In genomic region chr4:117429506-117429905, GRCh38 we compare ENCODE assay signal across 21 cellular contexts.
DNase-seq lines count a peak whose midpoint lies in the region; ATAC-seq and TF ChIP-seq lines count a peak whose summit lies in the region.
"Had no signal": no experiment of that assay in that cellular context is flagged by ENCODE, and none has a peak within 500 bp of the region (broad histone marks: within the 10 kb centered on the region; RNA-seq: fewer than 3 reads in every experiment).

No MANE protein-coding gene starts in this region.

- no peak for TF ChIP-seq POLR2A in gastroesophageal sphincter (IDR thresholded peaks at IDR 0.05)

- no peaks in the 10 kb centered on the region for H3K36me3 ChIP-seq in gastroesophageal sphincter
- H3K36me3 ChIP-seq in neuronal stem cell (replicated peaks in 1 of 2; ENCODE audit: control insufficient read depth in 2 of 2, insufficient read depth in 2 of 2, low read length in 2 of 2), result no peaks in the 10 kb centered on the region
- H3K36me3 ChIP-seq in upper lobe of right lung, result no peaks in the 10 kb centered on the region
- H3K36me3 ChIP-seq: BE2C had no signal

- no peak overlapping the region for H2AK5ac ChIP-seq in neuronal stem cell (ENCODE audit: low read depth, low read length)

- H3K9me3 ChIP-seq in gastroesophageal sphincter, result no peaks in the 10 kb centered on the region
- H3K9me3 ChIP-seq in neuronal stem cell (replicated peaks in 1 of 2; ENCODE audit: control insufficient read depth in 2 of 2, insufficient read depth in 1 of 2, low read depth in 1 of 2, low read length in 2 of 2), result peaks cover 0 to 7% of the 10 kb centered on the region in 2 donors
- no peaks in the 10 kb centered on the region for H3K9me3 ChIP-seq in upper lobe of right lung
- H3K9me3 ChIP-seq: BE2C had no signal

- H3K27me3 ChIP-seq in gastroesophageal sphincter (no peaks in the 10 kb centered on the region), neuronal stem cell (ENCODE audit: control insufficient read depth in 3 of 3, insufficient read depth in 3 of 3, low read depth in 1 of 3, low read length in 3 of 3) (no peaks in the 10 kb centered on the region), upper lobe of right lung (no peaks in the 10 kb centered on the region)
- H3K27me3 ChIP-seq: BE2C had no signal

- no peak overlapping the region for H4K91ac ChIP-seq in neuronal stem cell (ENCODE audit: low read depth, low read length, poor library complexity)

- H3K4me1 Mint-ChIP-seq in stimulated activated memory B cell treated with anti-CD40 and anti-IgM and Interleukin-4, amounts not matched to agents 10 μg/mL and 1 μg/mL and 100 μg/mL, for 72 hours, result no peaks in the 10 kb centered on the region
- H3K4me1 Mint-ChIP-seq: CD4-positive, CD25-positive, alpha-beta regulatory T cell; CD8-positive, alpha-beta memory T cell; GM23338 had no signal

- intact Hi-C loops in upper lobe of right lung (cut with DNase I), result no loop called here

- no peak overlapping the region for H2BK120ac ChIP-seq in neuronal stem cell (ENCODE audit: low read depth, low read length)

- H2BK5ac ChIP-seq in neuronal stem cell (ENCODE audit: low read length), result peak overlapping the region; percentile 32

- H3K27ac ChIP-seq in gastroesophageal sphincter (no peak overlapping the region), neuronal stem cell (replicated peaks; ENCODE audit: low read length) (no peak overlapping the region), upper lobe of right lung (no peak overlapping the region)

- no peak overlapping the region for H3K4me3 Mint-ChIP-seq in stimulated activated memory B cell treated with anti-CD40 and anti-IgM and Interleukin-4, amounts not matched to agents 10 μg/mL and 1 μg/mL and 100 μg/mL, for 72 hours
- H3K4me3 Mint-ChIP-seq: CD4-positive, CD25-positive, alpha-beta regulatory T cell; CD8-positive, alpha-beta memory T cell; GM23338; HFFc6 had no signal

- no peak for DNase-seq in neuronal stem cell (ENCODE audit: low spot score)
- no peak for DNase-seq in upper lobe of right lung
- no peak for DNase-seq in NCI-H774 (lab: John Stamatoyannopoulos, UW)
- DNase-seq in pons (ENCODE audit: low spot score), result no peak
- no peak for DNase-seq in NCI-H2081 (lab: John Stamatoyannopoulos, UW)
- DNase-seq: ACHN; BE2C; C1 segment of cervical spinal cord; CD4-positive, CD25-positive, alpha-beta regulatory T cell; CD8-positive, alpha-beta memory T cell; COR-L47; DMS 273 treated with DMSO at 0.1 percent for 48 hours; DND-41; EL; H7; HFFc6 had no signal

- no peak overlapping the region for H2AFZ ChIP-seq in neuronal stem cell (ENCODE audit: low read length)

- no peak overlapping the region for H3K14ac ChIP-seq in neuronal stem cell (ENCODE audit: low read length)

- no peak overlapping the region for H2BK15ac ChIP-seq in neuronal stem cell (ENCODE audit: low read length)

- H3K4me2 ChIP-seq in neuronal stem cell (ENCODE audit: insufficient read depth, low read length, poor library complexity, severe bottlenecking), result no peak overlapping the region
- H3K4me2 ChIP-seq: GM23338 had no signal

- H3K4me3 ChIP-seq in gastroesophageal sphincter (no peak overlapping the region), neuronal stem cell (ENCODE audit: low read length in 2 of 2) (no peak overlapping the region), upper lobe of right lung (no peak overlapping the region)
- H3K4me3 ChIP-seq: GM12878, GM23338 had no signal

- peak; percentile 28 for ATAC-seq in gastroesophageal sphincter
- ATAC-seq in stimulated activated memory B cell treated with anti-CD40 and anti-IgM and Interleukin-4, amounts not matched to agents 10 μg/mL and 1 μg/mL and 100 μg/mL, for 72 hours, result peak; percentile 50
- peak; percentile 46 for ATAC-seq in upper lobe of right lung
- no peak for ATAC-seq in HG02885 (IDR thresholded peaks at IDR 0.05; ENCODE audit: poor library complexity, unreplicated experiment)

- H3K23ac ChIP-seq in neuronal stem cell (ENCODE audit: low read depth, low read length, poor library complexity), result peak overlapping the region; percentile 60

- H3K27me3 Mint-ChIP-seq in stimulated activated memory B cell treated with anti-CD40 and anti-IgM and Interleukin-4, amounts not matched to agents 10 μg/mL and 1 μg/mL and 100 μg/mL, for 72 hours, result no peaks in the 10 kb centered on the region
- H3K27me3 Mint-ChIP-seq: CD4-positive, CD25-positive, alpha-beta regulatory T cell; CD8-positive, alpha-beta memory T cell had no signal

- H3K9me3 Mint-ChIP-seq in stimulated activated memory B cell treated with anti-CD40 and anti-IgM and Interleukin-4, amounts not matched to agents 10 μg/mL and 1 μg/mL and 100 μg/mL, for 72 hours, result peaks cover 5% of the 10 kb centered on the region

- peak overlapping the region; percentile 22 for H3K18ac ChIP-seq in neuronal stem cell (ENCODE audit: low read length)

- no peak overlapping the region for H3K4ac ChIP-seq in neuronal stem cell (ENCODE audit: low read length)

- H3K27ac Mint-ChIP-seq in stimulated activated memory B cell treated with anti-CD40 and anti-IgM and Interleukin-4, amounts not matched to agents 10 μg/mL and 1 μg/mL and 100 μg/mL, for 72 hours, result no peak overlapping the region
- H3K27ac Mint-ChIP-seq: CD4-positive, CD25-positive, alpha-beta regulatory T cell; CD8-positive, alpha-beta memory T cell; GM23338; HFFc6 had no signal

- no peaks in the 10 kb centered on the region for H3K36me3 Mint-ChIP-seq in stimulated activated memory B cell treated with anti-CD40 and anti-IgM and Interleukin-4, amounts not matched to agents 10 μg/mL and 1 μg/mL and 100 μg/mL, for 72 hours
- H3K36me3 Mint-ChIP-seq: CD4-positive, CD25-positive, alpha-beta regulatory T cell; CD8-positive, alpha-beta memory T cell had no signal

- no peak for TF ChIP-seq CTCF in gastroesophageal sphincter (IDR thresholded peaks at IDR 0.05)
- no peak for TF ChIP-seq CTCF in upper lobe of right lung (IDR thresholded peaks at IDR 0.05)

- no peak overlapping the region for H2BK12ac ChIP-seq in neuronal stem cell (ENCODE audit: low read length)

- no peak for TF ChIP-seq EP300 in gastroesophageal sphincter (IDR thresholded peaks at IDR 0.05)

- WGBS in gastroesophageal sphincter (ENCODE audit: low coverage in 1 of 2), 2 donors, result 100% methylated on average over 1 of the region's 5 CpGs; no CpG with 5 or more reads in 1 of the 2 donors
- WGBS in neuronal stem cell (ENCODE audit: extremely low coverage in 2 of 2, insufficient read length in 2 of 2, insufficient replicate concordance in 1 of 2), 2 donors, result no CpG with 5 or more reads among the region's 5 CpGs

- no peak overlapping the region for H3K9ac ChIP-seq in neuronal stem cell (ENCODE audit: low read depth, low read length, poor library complexity)

- H3K79me1 ChIP-seq in neuronal stem cell (ENCODE audit: low read depth, low read length), result no peaks in the 10 kb centered on the region

- H4K8ac ChIP-seq in neuronal stem cell (ENCODE audit: low read depth, low read length), result no peak overlapping the region

- H3K4me1 ChIP-seq in gastroesophageal sphincter (no peaks in the 10 kb centered on the region), neuronal stem cell (ENCODE audit: control insufficient read depth in 2 of 2, insufficient read depth in 1 of 2, low read depth in 1 of 2, low read length in 2 of 2) (no peaks in the 10 kb centered on the region), upper lobe of right lung (no peaks in the 10 kb centered on the region)
- H3K4me1 ChIP-seq: BE2C had no signal
